20 cellular contexts compared by ENCODE assay signal in genomic region chr5:180154821-180155220, GRCh38. TPM values are rescaled to one million over a fixed set of nuclear protein-coding genes. Genes with fewer than 3 reads are reported as not detected.
A peak's percentile ranks its signal among the peaks of the same experiment; 100 is the strongest.
DNase-seq lines count a peak whose midpoint lies in the region; ATAC-seq and TF ChIP-seq lines count a peak whose summit lies in the region.
"Had no signal": no experiment of that assay in that cellular context is flagged by ENCODE, and none has a peak within 500 bp of the region (broad histone marks: within the 10 kb centered on the region; RNA-seq: fewer than 3 reads in every experiment).

No MANE protein-coding gene starts in this region.

- ATAC-seq in Right ventricle myocardium superior (ENCODE audit: poor library complexity) (no peak), omental fat pad (ENCODE audit: low FRiP score) (no peak), upper lobe of right lung (peak; percentile 16)
- no peak for ATAC-seq in activated CD8-positive, alpha-beta memory T cell treated with anti-CD3 and anti-CD28 coated beads, Interleukin-2, amount 10 ng/mL, durations not matched to agents 7 days and 5 days
- ATAC-seq: A549, HepG2, PC-3 had no signal

- H3K4me1 ChIP-seq in cardiac muscle cell (ENCODE audit: low read depth), result peaks cover 15% of the 10 kb centered on the region
- no peaks in the 10 kb centered on the region for H3K4me1 ChIP-seq in colonic mucosa
- no peaks in the 10 kb centered on the region for H3K4me1 ChIP-seq in upper lobe of right lung
- H3K4me1 ChIP-seq: A549 had no signal

- no peak overlapping the region for H3K9ac ChIP-seq in colonic mucosa (ENCODE audit: low read depth in 2 of 2, low read length in 2 of 2)
- H3K9ac ChIP-seq: BLaER1 treated with 17β-estradiol and CSF1 and Interleukin-3, amounts not matched to agents 10 nM and 100 nM had no signal

- TF ChIP-seq CTCF in cardiac muscle cell (IDR thresholded peaks at IDR 0.05; ENCODE audit: low read depth, low read length) (no peak), colonic mucosa (IDR thresholded peaks at IDR 0.05) (no peak), omental fat pad (IDR thresholded peaks at IDR 0.05) (no peak), upper lobe of right lung (IDR thresholded peaks at IDR 0.05) (no peak), RWPE1 (conservative IDR thresholded peaks at IDR 0.05; ENCODE audit: low read depth) (no peak), Calu3 (IDR thresholded peaks at IDR 0.05; ENCODE audit: unreplicated experiment) (no peak)

- no peaks in the 10 kb centered on the region for H3K27me3 ChIP-seq in cardiac muscle cell
- H3K27me3 ChIP-seq in colonic mucosa, result no peaks in the 10 kb centered on the region
- H3K27me3 ChIP-seq in upper lobe of right lung, result no peaks in the 10 kb centered on the region
- H3K27me3 ChIP-seq: BLaER1 treated with 17β-estradiol and CSF1 and Interleukin-3, amounts not matched to agents 10 nM and 100 nM had no signal

- H3K36me3 ChIP-seq in cardiac muscle cell, result no peaks in the 10 kb centered on the region
- no peaks in the 10 kb centered on the region for H3K36me3 ChIP-seq in colonic mucosa
- no peaks in the 10 kb centered on the region for H3K36me3 ChIP-seq in upper lobe of right lung
- H3K36me3 ChIP-seq: BLaER1 treated with 17β-estradiol and CSF1 and Interleukin-3, amounts not matched to agents 10 nM and 100 nM; MG63 had no signal

- no peaks in the 10 kb centered on the region for H3K36me3 Mint-ChIP-seq in activated CD8-positive, alpha-beta memory T cell treated with anti-CD3 and anti-CD28 coated beads, Interleukin-2, amount 10 ng/mL, durations not matched to agents 7 days and 5 days
- H3K36me3 Mint-ChIP-seq in Calu3 (ENCODE audit: insufficient read depth, unreplicated experiment), result no peaks in the 10 kb centered on the region

- intact Hi-C loops in Right ventricle myocardium superior (cut with DNase I) (no loop called here), colonic mucosa (cut with DNase I) (no loop called here), upper lobe of right lung (cut with DNase I) (no loop called here), Calu3 (cut with micrococcal nuclease; ENCODE audit: unreplicated experiment) (no loop called here)

- no TSS peak for BruUV-seq in Calu3 (replicated peaks; lab: Mats Ljungman, UMichigan)

- peak overlapping the region; percentile 66 for H3K27ac ChIP-seq in cardiac muscle cell
- no peak overlapping the region for H3K27ac ChIP-seq in colonic mucosa
- H3K27ac ChIP-seq in upper lobe of right lung, result no peak overlapping the region
- no peak overlapping the region for H3K27ac ChIP-seq in RWPE1
- H3K27ac ChIP-seq: A549; BLaER1 treated with 17β-estradiol and CSF1 and Interleukin-3, amounts not matched to agents 10 nM and 100 nM had no signal

- H3K4me3 Mint-ChIP-seq in activated CD8-positive, alpha-beta memory T cell treated with anti-CD3 and anti-CD28 coated beads, Interleukin-2, amount 10 ng/mL, durations not matched to agents 7 days and 5 days, result no peak overlapping the region
- no peak overlapping the region for H3K4me3 Mint-ChIP-seq in Calu3 (ENCODE audit: low read depth, unreplicated experiment)
- H3K4me3 Mint-ChIP-seq: CD8-positive, alpha-beta memory T cell had no signal

- DNase-seq in cardiac muscle cell (ENCODE audit: low read depth in 1 of 2, low spot score in 1 of 2) (no peak), Right ventricle myocardium superior (no peak), colonic mucosa (peak; percentile 9), omental fat pad (ENCODE audit: low spot score) (peak; percentile 11), upper lobe of right lung (no peak), RWPE1 (ENCODE audit: low spot score) (no peak), Calu3 (no peak)
- no peak for DNase-seq in activated CD8-positive, alpha-beta memory T cell treated with anti-CD3 and anti-CD28 coated beads, Interleukin-2, amount 10 ng/mL, durations not matched to agents 7 days and 5 days
- DNase-seq: CD8-positive, alpha-beta memory T cell; GF-D8; GOT3; MG63; NCI-H1092; NCI-H146; NCI-H2081; NCI-H510A; PC-3 had no signal

- no peaks in the 10 kb centered on the region for H3K9me3 Mint-ChIP-seq in activated CD8-positive, alpha-beta memory T cell treated with anti-CD3 and anti-CD28 coated beads, Interleukin-2, amount 10 ng/mL, durations not matched to agents 7 days and 5 days (ENCODE audit: low read depth)
- peaks cover 5% of the 10 kb centered on the region for H3K9me3 Mint-ChIP-seq in Calu3 (ENCODE audit: low read depth, unreplicated experiment)

- H3K4me1 Mint-ChIP-seq in activated CD8-positive, alpha-beta memory T cell treated with anti-CD3 and anti-CD28 coated beads, Interleukin-2, amount 10 ng/mL, durations not matched to agents 7 days and 5 days, result no peaks in the 10 kb centered on the region
- no peaks in the 10 kb centered on the region for H3K4me1 Mint-ChIP-seq in Calu3 (ENCODE audit: low read depth, unreplicated experiment)
- H3K4me1 Mint-ChIP-seq: CD8-positive, alpha-beta memory T cell had no signal

- CTCF ChIA-PET in activated CD8-positive, alpha-beta memory T cell treated with anti-CD3 and anti-CD28 coated beads, Interleukin-2, amount 10 ng/mL, durations not matched to agents 7 days and 5 days (lab: Charles Lee), result no interaction called here
- CTCF ChIA-PET in RWPE1 (lab: Yijun Ruan, JAX) (interaction anchor here (0.5 kb wide), 2 partner anchors 19 to 64 kb away, joined by 3 to 4 read pairs; no protein-coding TSS in a partner anchor), Calu3 (lab: Charles Lee) (no interaction called here)

- POLR2A ChIA-PET in RWPE1 (lab: Yijun Ruan, JAX; ENCODE audit: low non-redundant PET), result no interaction called here

- peaks cover 13% of the 10 kb centered on the region for H3K27me3 Mint-ChIP-seq in activated CD8-positive, alpha-beta memory T cell treated with anti-CD3 and anti-CD28 coated beads, Interleukin-2, amount 10 ng/mL, durations not matched to agents 7 days and 5 days
- peaks cover 35% of the 10 kb centered on the region for H3K27me3 Mint-ChIP-seq in Calu3 (ENCODE audit: unreplicated experiment)

- H3K9me3 ChIP-seq in cardiac muscle cell (ENCODE audit: low read depth), result no peaks in the 10 kb centered on the region
- no peaks in the 10 kb centered on the region for H3K9me3 ChIP-seq in colonic mucosa
- no peaks in the 10 kb centered on the region for H3K9me3 ChIP-seq in upper lobe of right lung

- H3K4me3 ChIP-seq in cardiac muscle cell, result no peak overlapping the region
- H3K4me3 ChIP-seq in colonic mucosa, result no peak overlapping the region
- no peak overlapping the region for H3K4me3 ChIP-seq in upper lobe of right lung
- H3K4me3 ChIP-seq: A549; BLaER1 treated with 17β-estradiol and CSF1 and Interleukin-3, amounts not matched to agents 10 nM and 100 nM; MG63 had no signal

- H3K27ac Mint-ChIP-seq in activated CD8-positive, alpha-beta memory T cell treated with anti-CD3 and anti-CD28 coated beads, Interleukin-2, amount 10 ng/mL, durations not matched to agents 7 days and 5 days, result no peak overlapping the region
- H3K27ac Mint-ChIP-seq in Calu3 (ENCODE audit: unreplicated experiment), result no peak overlapping the region

RNA-seq across cellular contexts. Expression of gene RASGEF1C, which starts 54.2 kb away (rescaled TPM):
- total RNA-seq in cardiac muscle cell, result 1.5 TPM in 2 replicates
- 1.8 and 2.5 TPM in 2 replicates for polyA plus RNA-seq in cardiac muscle cell
- total RNA-seq in Right ventricle myocardium superior, result 0.59 TPM
- total RNA-seq in colonic mucosa, result under 1 TPM in 1 of 2 donors, not detected in 1; 0.85 TPM
- total RNA-seq in omental fat pad, result 1 to 10 TPM in 1 of 4 donors, under 1 TPM in 1, not detected in 2; 0.37 to 8.5 TPM
- total RNA-seq in upper lobe of right lung, result not detected
- total RNA-seq in activated CD8-positive, alpha-beta memory T cell treated with anti-CD3 and anti-CD28 coated beads, Interleukin-2, amount 10 ng/mL, durations not matched to agents 7 days and 5 days, result not detected
- not detected in 2 replicates for total RNA-seq in Calu3 (2022)
- total RNA-seq: CD8-positive, alpha-beta memory T cell; HepG2 had no signal
- polyA plus RNA-seq: CD8-positive, alpha-beta memory T cell; HepG2 had no signal

Comparison
In these comparisons a context has a peak if more than half of its experiments do, and no peak if none do; other contexts are left out.
1. DNase-seq: peak in colonic mucosa (single experiment) and omental fat pad (single experiment); none in cardiac muscle cell (0 of 2), Right ventricle myocardium superior (single experiment), upper lobe of right lung (single experiment), activated CD8-positive, alpha-beta memory T cell treated with anti-CD3 and anti-CD28 coated beads, Interleukin-2, amount 10 ng/mL, durations not matched to agents 7 days and 5 days (single experiment), RWPE1 (single experiment) and Calu3 (single experiment).